ENCODE assay signal across 2 cellular contexts in the genomic region with DNA sequence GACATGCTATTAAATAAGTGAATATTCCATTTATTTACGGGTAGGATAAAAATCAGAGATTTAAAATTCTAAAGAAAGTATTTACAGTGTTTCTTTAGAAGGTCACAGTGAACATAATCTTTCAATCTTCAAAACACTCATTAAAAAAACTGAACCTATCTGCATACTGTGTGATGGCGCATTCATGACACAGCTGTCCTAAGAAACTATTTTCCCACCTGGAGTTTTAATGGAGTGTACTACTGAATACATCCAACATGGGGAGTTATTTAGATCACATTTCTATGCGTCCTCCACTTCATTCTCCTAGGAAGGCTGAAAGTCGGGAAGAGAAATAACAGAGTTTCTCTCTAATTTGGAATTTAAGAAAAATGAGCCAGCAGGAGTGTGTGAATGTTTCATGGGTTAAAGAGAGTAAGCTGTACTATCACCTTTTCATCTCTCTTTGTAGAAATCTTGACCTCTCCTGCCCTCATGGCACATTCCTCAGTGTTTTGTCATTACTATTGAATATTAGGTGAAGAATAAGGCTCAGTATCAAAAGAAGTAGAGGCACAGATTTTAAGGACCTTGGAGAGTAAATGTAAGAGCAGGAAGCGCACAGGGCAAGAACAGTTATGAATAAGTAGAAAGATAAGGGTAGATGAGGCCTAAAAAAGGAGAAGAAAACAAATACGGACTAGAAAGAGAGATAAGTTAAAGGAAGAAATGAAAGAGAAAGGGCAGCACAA.
TF ChIP-seq lines count a peak whose summit lies in the region.

No MANE protein-coding gene starts in this region.

TF ChIP-seq in SK-N-SH, 30 proteins besides CTCF, POLR2A, EP300 and RAD21:
- TF ChIP-seq, protein P1, sequence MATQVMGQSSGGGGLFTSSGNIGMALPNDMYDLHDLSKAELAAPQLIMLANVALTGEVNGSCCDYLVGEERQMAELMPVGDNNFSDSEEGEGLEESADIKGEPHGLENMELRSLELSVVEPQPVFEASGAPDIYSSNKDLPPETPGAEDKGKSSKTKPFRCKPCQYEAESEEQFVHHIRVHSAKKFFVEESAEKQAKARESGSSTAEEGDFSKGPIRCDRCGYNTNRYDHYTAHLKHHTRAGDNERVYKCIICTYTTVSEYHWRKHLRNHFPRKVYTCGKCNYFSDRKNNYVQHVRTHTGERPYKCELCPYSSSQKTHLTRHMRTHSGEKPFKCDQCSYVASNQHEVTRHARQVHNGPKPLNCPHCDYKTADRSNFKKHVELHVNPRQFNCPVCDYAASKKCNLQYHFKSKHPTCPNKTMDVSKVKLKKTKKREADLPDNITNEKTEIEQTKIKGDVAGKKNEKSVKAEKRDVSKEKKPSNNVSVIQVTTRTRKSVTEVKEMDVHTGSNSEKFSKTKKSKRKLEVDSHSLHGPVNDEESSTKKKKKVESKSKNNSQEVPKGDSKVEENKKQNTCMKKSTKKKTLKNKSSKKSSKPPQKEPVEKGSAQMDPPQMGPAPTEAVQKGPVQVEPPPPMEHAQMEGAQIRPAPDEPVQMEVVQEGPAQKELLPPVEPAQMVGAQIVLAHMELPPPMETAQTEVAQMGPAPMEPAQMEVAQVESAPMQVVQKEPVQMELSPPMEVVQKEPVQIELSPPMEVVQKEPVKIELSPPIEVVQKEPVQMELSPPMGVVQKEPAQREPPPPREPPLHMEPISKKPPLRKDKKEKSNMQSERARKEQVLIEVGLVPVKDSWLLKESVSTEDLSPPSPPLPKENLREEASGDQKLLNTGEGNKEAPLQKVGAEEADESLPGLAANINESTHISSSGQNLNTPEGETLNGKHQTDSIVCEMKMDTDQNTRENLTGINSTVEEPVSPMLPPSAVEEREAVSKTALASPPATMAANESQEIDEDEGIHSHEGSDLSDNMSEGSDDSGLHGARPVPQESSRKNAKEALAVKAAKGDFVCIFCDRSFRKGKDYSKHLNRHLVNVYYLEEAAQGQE (IDR thresholded peaks at IDR 0.05; ENCODE audit: low read depth, low read length), result peak; percentile 71
- TF ChIP-seq MXI1 (IDR thresholded peaks at IDR 0.05; ENCODE audit: low read depth, low read length), result no peak

TF ChIP-seq in SK-N-SH treated with all-trans-retinoic acid at 6 μM for 48 hours, 23 proteins besides CTCF, POLR2A, EP300 and RAD21 (continued from another document):
- TF ChIP-seq, protein P2, sequence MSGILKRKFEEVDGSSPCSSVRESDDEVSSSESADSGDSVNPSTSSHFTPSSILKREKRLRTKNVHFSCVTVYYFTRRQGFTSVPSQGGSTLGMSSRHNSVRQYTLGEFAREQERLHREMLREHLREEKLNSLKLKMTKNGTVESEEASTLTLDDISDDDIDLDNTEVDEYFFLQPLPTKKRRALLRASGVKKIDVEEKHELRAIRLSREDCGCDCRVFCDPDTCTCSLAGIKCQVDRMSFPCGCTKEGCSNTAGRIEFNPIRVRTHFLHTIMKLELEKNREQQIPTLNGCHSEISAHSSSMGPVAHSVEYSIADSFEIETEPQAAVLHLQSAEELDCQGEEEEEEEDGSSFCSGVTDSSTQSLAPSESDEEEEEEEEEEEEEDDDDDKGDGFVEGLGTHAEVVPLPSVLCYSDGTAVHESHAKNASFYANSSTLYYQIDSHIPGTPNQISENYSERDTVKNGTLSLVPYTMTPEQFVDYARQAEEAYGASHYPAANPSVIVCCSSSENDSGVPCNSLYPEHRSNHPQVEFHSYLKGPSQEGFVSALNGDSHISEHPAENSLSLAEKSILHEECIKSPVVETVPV (CRISPR knock-in tag; IDR thresholded peaks at IDR 0.05), result no peak
- TF ChIP-seq, protein P3, sequence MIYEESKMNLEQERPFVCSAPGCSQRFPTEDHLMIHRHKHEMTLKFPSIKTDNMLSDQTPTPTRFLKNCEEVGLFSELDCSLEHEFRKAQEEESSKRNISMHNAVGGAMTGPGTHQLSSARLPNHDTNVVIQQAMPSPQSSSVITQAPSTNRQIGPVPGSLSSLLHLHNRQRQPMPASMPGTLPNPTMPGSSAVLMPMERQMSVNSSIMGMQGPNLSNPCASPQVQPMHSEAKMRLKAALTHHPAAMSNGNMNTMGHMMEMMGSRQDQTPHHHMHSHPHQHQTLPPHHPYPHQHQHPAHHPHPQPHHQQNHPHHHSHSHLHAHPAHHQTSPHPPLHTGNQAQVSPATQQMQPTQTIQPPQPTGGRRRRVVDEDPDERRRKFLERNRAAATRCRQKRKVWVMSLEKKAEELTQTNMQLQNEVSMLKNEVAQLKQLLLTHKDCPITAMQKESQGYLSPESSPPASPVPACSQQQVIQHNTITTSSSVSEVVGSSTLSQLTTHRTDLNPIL (CRISPR knock-in tag; IDR thresholded peaks at IDR 0.05; ENCODE audit: low read depth), result no peak
- TF ChIP-seq TCF4 (CRISPR knock-in tag; IDR thresholded peaks at IDR 0.05; ENCODE audit: borderline replicate concordance) (no peak), ZNF8 (CRISPR knock-in tag; IDR thresholded peaks at IDR 0.05) (no peak), SNAI2 (CRISPR knock-in tag; IDR thresholded peaks at IDR 0.05) (no peak), ESRRG (CRISPR knock-in tag; IDR thresholded peaks at IDR 0.05) (no peak), BACH2 (CRISPR knock-in tag; IDR thresholded peaks at IDR 0.05; ENCODE audit: borderline replicate concordance) (no peak), GLIS3 (CRISPR knock-in tag; IDR thresholded peaks at IDR 0.05) (no peak), ISL1 (CRISPR knock-in tag; IDR thresholded peaks at IDR 0.05) (no peak), RARB (CRISPR knock-in tag; IDR thresholded peaks at IDR 0.05) (no peak)
- TF ChIP-seq, protein P4, sequence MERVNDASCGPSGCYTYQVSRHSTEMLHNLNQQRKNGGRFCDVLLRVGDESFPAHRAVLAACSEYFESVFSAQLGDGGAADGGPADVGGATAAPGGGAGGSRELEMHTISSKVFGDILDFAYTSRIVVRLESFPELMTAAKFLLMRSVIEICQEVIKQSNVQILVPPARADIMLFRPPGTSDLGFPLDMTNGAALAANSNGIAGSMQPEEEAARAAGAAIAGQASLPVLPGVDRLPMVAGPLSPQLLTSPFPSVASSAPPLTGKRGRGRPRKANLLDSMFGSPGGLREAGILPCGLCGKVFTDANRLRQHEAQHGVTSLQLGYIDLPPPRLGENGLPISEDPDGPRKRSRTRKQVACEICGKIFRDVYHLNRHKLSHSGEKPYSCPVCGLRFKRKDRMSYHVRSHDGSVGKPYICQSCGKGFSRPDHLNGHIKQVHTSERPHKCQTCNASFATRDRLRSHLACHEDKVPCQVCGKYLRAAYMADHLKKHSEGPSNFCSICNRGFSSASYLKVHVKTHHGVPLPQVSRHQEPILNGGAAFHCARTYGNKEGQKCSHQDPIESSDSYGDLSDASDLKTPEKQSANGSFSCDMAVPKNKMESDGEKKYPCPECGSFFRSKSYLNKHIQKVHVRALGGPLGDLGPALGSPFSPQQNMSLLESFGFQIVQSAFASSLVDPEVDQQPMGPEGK (CRISPR knock-in tag; IDR thresholded peaks at IDR 0.05; ENCODE audit: borderline replicate concordance), result no peak
